In genomic region chr12:67211029-67211428, GRCh38 we compare ENCODE assay signal across 34 cellular contexts.
"Had no signal": no experiment of that assay in that cellular context is flagged by ENCODE, and none has a peak within 500 bp of the region (broad histone marks: within the 10 kb centered on the region; RNA-seq: fewer than 3 reads in every experiment).

No MANE protein-coding gene starts in this region.

- H3K36me3 ChIP-seq: MG63 had no signal

- H3K9me3 ChIP-seq: MG63 had no signal

- H3K4me3 ChIP-seq: MG63 had no signal

- DNase-seq: Karpas-422, Kasumi-1, MG63, MM.1S, MV-4-11, NCI-H1048, NCI-H1092, NCI-H1092 treated with DMSO at 0.1 percent for 48 hours, NCI-H1105, NCI-H1105 treated with DMSO at 0.1 percent for 48 hours, NCI-H1417 treated with DMSO at 0.1 percent for 48 hours, NCI-H1436, NCI-H1436 treated with DMSO at 0.1 percent for 48 hours, NCI-H146, NCI-H1694, NCI-H1694 treated with DMSO at 0.1 percent for 48 hours, NCI-H187, NCI-H187 treated with DMSO at 0.1 percent for 48 hours, NCI-H1930, NCI-H2029, NCI-H2029 treated with DMSO at 0.1 percent for 48 hours, NCI-H2081, NCI-H2081 treated with DMSO at 0.1 percent for 48 hours, NCI-H2107, NCI-H2171, NCI-H2171 treated with DMSO at 0.1 percent for 48 hours, NCI-H2227 treated with DMSO at 0.1 percent for 48 hours, NCI-H226, NCI-H345, NCI-H446, NCI-H446 treated with DMSO at 0.1 percent for 48 hours, NCI-H510A, NCI-H510A treated with DMSO at 0.1 percent for 48 hours, NCI-H524 had no signal
